1 cellular context compared by ENCODE assay signal in genomic region chr1:182588460-182589396, GRCh38.
TF ChIP-seq lines count a peak whose summit lies in the region.

Gene RNASEL (minus strand): TSS chr1:182589256. CDS start chr1:182586806, 2,450 bp downstream.

TF ChIP-seq in K562, 482 proteins besides CTCF, POLR2A, EP300 and RAD21 (continued from another document and continues in another):
- TF ChIP-seq KLF16 (IDR thresholded peaks at IDR 0.05) = 0 out of 2 replicates have a peak, but pooled peaks have one; percentile 14
- TF ChIP-seq SMARCA5 (IDR thresholded peaks at IDR 0.05) = no peak
- TF ChIP-seq FOXP1 (CRISPR knock-in tag; IDR thresholded peaks at IDR 0.05) = no peak
- peak in 1 of 2 experiments; percentile 71; a peak in 2 of 4 replicates for TF ChIP-seq ETV6 (IDR thresholded peaks at IDR 0.05; ENCODE audit: borderline replicate concordance in 1 of 2, low read depth in 2 of 2, low read length in 1 of 2)
- no peak for TF ChIP-seq ETV6 (CRISPR knock-in tag; IDR thresholded peaks at IDR 0.05; ENCODE audit: borderline replicate concordance)
- peak in 1 of 2 experiments; percentile 61; a peak in 3 of 4 replicates for TF ChIP-seq RCOR1 (IDR thresholded peaks at IDR 0.05; ENCODE audit: borderline replicate concordance in 1 of 2, low read depth in 2 of 2, low read length in 2 of 2)
- peak in 1 of 2 experiments; percentile 12; a peak in 1 of 4 replicates for TF ChIP-seq TBL1XR1 (IDR thresholded peaks at IDR 0.05; ENCODE audit: low read length in 2 of 2)
- peak; percentile 60; the same call in 1 of the 2 replicates for TF ChIP-seq HDAC2 (IDR thresholded peaks at IDR 0.05)
- TF ChIP-seq SETDB1 (IDR thresholded peaks at IDR 0.05; ENCODE audit: low read length) = no peak
- peak; percentile 60; the same call in 1 of the 2 replicates for TF ChIP-seq NBN (IDR thresholded peaks at IDR 0.05; ENCODE audit: low read depth)
- no peak for TF ChIP-seq NUFIP1 (IDR thresholded peaks at IDR 0.05; ENCODE audit: partially characterized antibody)
- TF ChIP-seq FUS (optimal IDR thresholded peaks at IDR 0.05; ENCODE audit: low read depth, low read length) = no peak
- 0 out of 4 replicates have a peak, but pooled peaks of 1 of the 2 experiments have one; percentile 7 for TF ChIP-seq MLX (CRISPR knock-in tag; conservative IDR thresholded peaks at IDR 0.05)
- TF ChIP-seq DLX4 (CRISPR knock-in tag; IDR thresholded peaks at IDR 0.05) = no peak
- no peak for TF ChIP-seq ZNF280B (CRISPR knock-in tag; IDR thresholded peaks at IDR 0.05)
- TF ChIP-seq MBD1 (CRISPR knock-in tag; IDR thresholded peaks at IDR 0.05) = no peak
- TF ChIP-seq MAFF (IDR thresholded peaks at IDR 0.05; ENCODE audit: low read length) = no peak
- TF ChIP-seq HNRNPUL1 (IDR thresholded peaks at IDR 0.05; ENCODE audit: low read length) = no peak
- TF ChIP-seq PTTG1 (tag; IDR thresholded peaks at IDR 0.05; ENCODE audit: low read depth) = no peak
- 0 out of 2 replicates have a peak, but pooled peaks have one; percentile 63 for TF ChIP-seq ZSCAN29 (IDR thresholded peaks at IDR 0.05)
- TF ChIP-seq ELK1 (CRISPR knock-in tag; IDR thresholded peaks at IDR 0.05) = no peak
- peak; percentile 59 for TF ChIP-seq POLR2G (IDR thresholded peaks at IDR 0.05; ENCODE audit: low read depth, low read length)
- no peak for TF ChIP-seq ZFP1 (CRISPR knock-in tag; IDR thresholded peaks at IDR 0.05)
- no peak for TF ChIP-seq EZH2 (IDR thresholded peaks at IDR 0.05; ENCODE audit: borderline replicate concordance, low read depth, low read length)
- no peak for TF ChIP-seq ESRRA (IDR thresholded peaks at IDR 0.05; ENCODE audit: borderline replicate concordance, low read depth)
- 0 out of 2 replicates have a peak, but pooled peaks have one; percentile 43 for TF ChIP-seq SREBF1 (IDR thresholded peaks at IDR 0.05; ENCODE audit: borderline replicate concordance, low read depth, low read length)
- peak; percentile 40 for TF ChIP-seq ASH1L (IDR thresholded peaks at IDR 0.05; ENCODE audit: borderline replicate concordance, low read depth, partially characterized antibody)
- no peak for TF ChIP-seq SMC3 (conservative IDR thresholded peaks at IDR 0.05; ENCODE audit: insufficient read depth, low read depth, low read length)
- no peak; the same call in 1 of the 2 replicates for TF ChIP-seq ETV1 (tag; conservative IDR thresholded peaks at IDR 0.05; ENCODE audit: low read depth)
- TF ChIP-seq TOE1 (IDR thresholded peaks at IDR 0.05; ENCODE audit: borderline replicate concordance) = 0 out of 2 replicates have a peak, but pooled peaks have one; percentile 56
- TF ChIP-seq TOE1 (CRISPR knock-in tag; IDR thresholded peaks at IDR 0.05; ENCODE audit: borderline replicate concordance, low read depth) = no peak
- no peak for TF ChIP-seq PTRF (tag; IDR thresholded peaks at IDR 0.05)
- no peak for TF ChIP-seq MYNN (IDR thresholded peaks at IDR 0.05)
- no peak for TF ChIP-seq MYNN (CRISPR knock-in tag; IDR thresholded peaks at IDR 0.05)
- TF ChIP-seq SFPQ (IDR thresholded peaks at IDR 0.05; ENCODE audit: low read depth, low read length) = no peak
- TF ChIP-seq KDM2B (CRISPR knock-in tag; IDR thresholded peaks at IDR 0.05) = no peak
- TF ChIP-seq SAFB (IDR thresholded peaks at IDR 0.05; ENCODE audit: borderline replicate concordance, low read depth, low read length) = no peak
- TF ChIP-seq ZNF436 (CRISPR knock-in tag; IDR thresholded peaks at IDR 0.05) = 0 out of 2 replicates have a peak, but pooled peaks have one; percentile 6
- TF ChIP-seq ZBTB5 (IDR thresholded peaks at IDR 0.05) = no peak
- TF ChIP-seq HDGF (IDR thresholded peaks at IDR 0.05) = 0 out of 2 replicates have a peak, but pooled peaks have one; percentile 18
- peak; percentile 43; the same call in 1 of the 2 replicates for TF ChIP-seq POLR2H (tag; IDR thresholded peaks at IDR 0.05; ENCODE audit: low read depth)
- no peak for TF ChIP-seq CLOCK (CRISPR knock-in tag; IDR thresholded peaks at IDR 0.05; ENCODE audit: borderline replicate concordance)
- TF ChIP-seq ELF1 (tag; IDR thresholded peaks at IDR 0.05) = peak; percentile 82
- TF ChIP-seq SMAD1 (IDR thresholded peaks at IDR 0.05; ENCODE audit: low read depth, low read length, partially characterized antibody) = peak; percentile 21
- TF ChIP-seq PATZ1 (CRISPR knock-in tag; IDR thresholded peaks at IDR 0.05; ENCODE audit: borderline replicate concordance) = no peak
- TF ChIP-seq ZNF785 (CRISPR knock-in tag; IDR thresholded peaks at IDR 0.05) = no peak
- no peak for TF ChIP-seq POLR3G (IDR thresholded peaks at IDR 0.05; ENCODE audit: extremely low read depth, insufficient read length, insufficient replicate concordance)
- TF ChIP-seq STAT5A (IDR thresholded peaks at IDR 0.05; ENCODE audit: borderline replicate concordance, low read length) = no peak
- TF ChIP-seq PML (IDR thresholded peaks at IDR 0.05; ENCODE audit: low read length) = no peak; the same call in 1 of the 2 replicates
- no peak for TF ChIP-seq ZHX1 (conservative IDR thresholded peaks at IDR 0.05; ENCODE audit: low read length)
